Comparison of ENCODE assay signal across 8 cellular contexts in genomic region chr3:172520332-172520831, GRCh38. TPM values are rescaled to one million over a fixed set of nuclear protein-coding genes. Genes with fewer than 3 reads are reported as not detected.
A peak's percentile ranks its signal among the peaks of the same experiment; 100 is the strongest.
DNase-seq lines count a peak whose midpoint lies in the region; ATAC-seq and TF ChIP-seq lines count a peak whose summit lies in the region.

No MANE protein-coding gene starts in this region.

- DNase-seq in ACHN (peak; percentile 19), astrocyte of the cerebellum (ENCODE audit: low read depth) (peak; percentile 53), osteoblast (ENCODE audit: insufficient read length, low spot score, missing footprints) (no peak), medulla oblongata (ENCODE audit: extremely low spot score) (no peak), endodermal cell (no peak), DMS 273 treated with DMSO at 0.1 percent for 48 hours (lab: John Stamatoyannopoulos, UW) (no peak)

- H3K4me3 ChIP-seq in astrocyte of the cerebellum (ENCODE audit: low read depth, low read length), result peak overlapping the region; percentile 9
- no peak overlapping the region for H3K4me3 ChIP-seq in osteoblast (ENCODE audit: insufficient read depth, low read length)
- no peak overlapping the region for H3K4me3 ChIP-seq in endodermal cell (ENCODE audit: low read length)

- peaks cover 12% of the 10 kb centered on the region for H3K4me1 Mint-ChIP-seq in endodermal cell

- 85 to 100% methylated on average over 2 to 4 of the region's 4 CpGs for WGBS in endodermal cell (ENCODE audit: insufficient coverage in 1 of 2, insufficient read length in 1 of 2), 2 experiments

- H3K27ac Mint-ChIP-seq in endodermal cell, result no peak overlapping the region

- no peaks in the 10 kb centered on the region for H3K36me3 Mint-ChIP-seq in endodermal cell (ENCODE audit: low read depth)

- no peaks in the 10 kb centered on the region for H3K79me2 ChIP-seq in osteoblast (ENCODE audit: insufficient read depth, low read length)

- H4K20me1 ChIP-seq in osteoblast (ENCODE audit: insufficient read depth, low read length), result no peaks in the 10 kb centered on the region

- peaks cover 20% of the 10 kb centered on the region for H3K4me1 ChIP-seq in osteoblast (ENCODE audit: insufficient read depth, low read length)
- no peaks in the 10 kb centered on the region for H3K4me1 ChIP-seq in endodermal cell (ENCODE audit: control insufficient read depth, insufficient read depth, low read length)

- no peak overlapping the region for H3K4me3 Mint-ChIP-seq in endodermal cell

- H3K36me3 ChIP-seq in osteoblast (ENCODE audit: insufficient read depth, low read length), result no peaks in the 10 kb centered on the region
- no peaks in the 10 kb centered on the region for H3K36me3 ChIP-seq in endodermal cell (ENCODE audit: control insufficient read depth, insufficient read depth, low read length)

- ATAC-seq in GM18870 (IDR thresholded peaks at IDR 0.05; ENCODE audit: unreplicated experiment) (peak; percentile 69), HG03280 (IDR thresholded peaks at IDR 0.05; ENCODE audit: unreplicated experiment) (peak; percentile 40)

- no peaks in the 10 kb centered on the region for H3K9me3 Mint-ChIP-seq in endodermal cell

- peak overlapping the region; percentile 0 for H3K27ac ChIP-seq in osteoblast (ENCODE audit: low read depth, low read length)
- H3K27ac ChIP-seq in endodermal cell (ENCODE audit: low read depth, low read length), result no peak overlapping the region

- H2AFZ ChIP-seq in osteoblast (ENCODE audit: low read length), result no peak overlapping the region

- no peaks in the 10 kb centered on the region for H3K9me3 ChIP-seq in osteoblast (ENCODE audit: low read depth, low read length)
- no peaks in the 10 kb centered on the region for H3K9me3 ChIP-seq in endodermal cell (ENCODE audit: control insufficient read depth, low read length)

- H3K27me3 ChIP-seq in osteoblast (ENCODE audit: insufficient read depth, low read length) (no peaks in the 10 kb centered on the region), endodermal cell (ENCODE audit: control insufficient read depth, insufficient read depth, low read length, poor library complexity, severe bottlenecking) (no peaks in the 10 kb centered on the region)

- no peaks in the 10 kb centered on the region for H3K27me3 Mint-ChIP-seq in endodermal cell (ENCODE audit: insufficient read depth)

- no peak overlapping the region for H3K9ac ChIP-seq in endodermal cell (ENCODE audit: extremely low read depth, low read length, poor library complexity, severe bottlenecking)

- TF ChIP-seq CTCF in astrocyte of the cerebellum (IDR thresholded peaks at IDR 0.05; ENCODE audit: low read depth, low read length, missing control alignments) (no peak), osteoblast (IDR thresholded peaks at IDR 0.05; ENCODE audit: extremely low read depth, low read depth, low read length) (no peak), endodermal cell (conservative IDR thresholded peaks at IDR 0.05) (no peak)

- in situ Hi-C loops in ACHN (cut with HindIII; ENCODE audit: low pct_ligation_motif_present, low pct_unique_long_range_greater_than_20kb, low sequenced_read_pairs), result no loop called here
- in situ Hi-C loops in astrocyte of the cerebellum (cut with HindIII; ENCODE audit: low sequenced_read_pairs), result no loop called here

- no peak overlapping the region for H3K4me2 ChIP-seq in osteoblast (ENCODE audit: insufficient read depth, low read length)

RNA-seq across cellular contexts. Expression of gene TNFSF10, which starts 2.8 kb away (rescaled TPM):
- total RNA-seq in osteoblast, result 3.5 and 4.0 TPM in 2 replicates
- total RNA-seq in endodermal cell, result under 1 TPM in 1 of 2 donors, not detected in 1; 0.51 TPM
- not detected for polyA plus RNA-seq in endodermal cell (2013, experiment 1 of 2)
- polyA plus RNA-seq in endodermal cell (2013, experiment 2 of 2), result not detected

Comparison
In these comparisons a context has a peak if more than half of its experiments do, and no peak if none do; other contexts are left out.
1. DNase-seq: peak in ACHN (single experiment) and astrocyte of the cerebellum (single experiment); none in osteoblast (single experiment), medulla oblongata (single experiment), endodermal cell (single experiment) and DMS 273 treated with DMSO at 0.1 percent for 48 hours (single experiment).